Comparison of ENCODE assay signal across 1 cellular context in the genomic region with DNA sequence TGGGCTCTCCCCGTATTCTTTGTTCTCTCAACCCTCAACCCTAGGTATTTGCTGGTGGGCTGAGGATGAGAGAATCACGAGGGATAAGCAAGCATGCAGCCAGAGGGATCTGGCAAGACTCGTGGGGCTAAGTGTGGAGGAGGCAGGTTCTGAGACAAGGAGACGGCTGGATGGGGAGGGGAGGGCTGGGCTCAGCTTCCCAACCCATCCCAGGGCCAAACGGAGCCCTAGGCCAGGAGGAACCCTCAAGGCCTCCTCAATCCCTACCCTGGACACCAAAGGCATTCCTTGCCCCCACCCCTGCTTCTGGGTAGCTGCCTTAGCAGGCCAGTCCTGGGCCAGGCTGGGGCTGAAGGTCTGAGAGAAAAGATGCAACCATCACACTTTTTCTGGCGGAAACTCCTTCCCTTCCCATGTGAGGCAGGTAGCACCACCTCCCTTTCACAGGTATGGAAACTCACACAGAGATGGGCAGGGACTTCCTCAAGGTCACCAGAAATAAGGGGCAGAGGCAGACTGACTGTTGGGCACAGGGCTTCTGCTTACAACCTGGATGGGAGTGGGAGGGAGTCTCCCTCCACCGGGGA.
TF ChIP-seq lines count a peak whose summit lies in the region.

No MANE protein-coding gene starts in this region.

TF ChIP-seq in H1, 55 proteins besides CTCF, POLR2A, EP300 and RAD21:
- TF ChIP-seq RFX5 (IDR thresholded peaks at IDR 0.05; ENCODE audit: borderline replicate concordance, low read depth, low read length) = no peak
- TF ChIP-seq PHF8 (conservative IDR thresholded peaks at IDR 0.05; ENCODE audit: low read depth, low read length) = no peak
- TF ChIP-seq SP2 (IDR thresholded peaks at IDR 0.05; ENCODE audit: low read length) = no peak
